Comparison of ENCODE assay signal across 8 cellular contexts in the genomic region with DNA sequence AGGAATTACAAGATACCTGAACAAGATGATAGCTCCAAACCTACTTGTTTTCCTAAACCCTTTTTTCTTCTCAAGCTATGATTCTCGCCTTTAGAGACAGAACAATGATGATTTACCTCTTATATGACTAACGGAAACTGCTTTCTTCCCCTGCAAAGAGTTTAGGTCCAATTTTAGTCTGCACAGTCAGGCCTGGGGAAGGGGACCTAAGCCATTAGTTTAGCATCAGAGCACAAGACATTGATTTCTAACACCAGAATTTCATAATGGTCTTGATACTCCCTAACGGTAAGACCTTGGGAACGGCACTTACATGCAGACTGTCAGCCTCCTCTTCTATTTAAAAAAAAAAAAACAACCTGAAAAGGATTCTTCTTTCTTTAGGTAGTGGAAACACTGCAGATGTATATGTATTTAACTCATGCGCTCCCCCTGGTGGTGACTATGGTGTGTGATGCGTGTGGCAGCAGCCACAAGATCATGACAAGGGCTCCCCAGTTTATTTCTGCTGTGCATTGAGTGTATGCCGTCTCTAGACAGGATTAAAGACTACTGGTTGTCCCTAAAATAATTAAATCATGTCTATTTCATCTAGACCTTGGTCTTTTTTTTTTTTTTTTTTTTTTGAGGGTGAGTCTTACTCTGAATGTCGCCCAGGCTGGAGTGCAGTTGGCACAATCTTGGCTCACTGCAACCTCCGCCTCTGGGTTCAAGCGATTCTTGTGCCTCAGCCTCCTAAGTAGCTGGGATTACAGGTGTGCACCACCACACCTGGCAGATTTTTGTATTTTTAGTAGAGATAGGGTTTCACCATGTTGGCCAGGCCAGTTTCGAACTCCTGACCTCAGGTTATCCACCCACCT. TPM values are rescaled to one million over a fixed set of nuclear protein-coding genes. Genes with fewer than 3 reads are reported as not detected.
DNase-seq lines count a peak whose midpoint lies in the region; ATAC-seq and TF ChIP-seq lines count a peak whose summit lies in the region.

No MANE protein-coding gene starts in this region.

- no peaks in the 10 kb centered on the region for H3K9me3 Mint-ChIP-seq in nephron progenitor cell

- TF ChIP-seq POLR2A in Peyer's patch (IDR thresholded peaks at IDR 0.05): no peak

- H3K27me3 ChIP-seq in Peyer's patch: no peaks in the 10 kb centered on the region

- H3K9me3 ChIP-seq in Peyer's patch: no peaks in the 10 kb centered on the region

- H3K4me1 ChIP-seq in Peyer's patch: no peaks in the 10 kb centered on the region

- H3K4me1 Mint-ChIP-seq in nephron progenitor cell: peaks cover 17% of the 10 kb centered on the region

- peaks cover 0 to 32% (median 0%) of the 10 kb centered on the region in 3 donors for H3K36me3 ChIP-seq in Peyer's patch

- no peak overlapping the region for H3K27ac Mint-ChIP-seq in nephron progenitor cell

- TF ChIP-seq CTCF in Peyer's patch (IDR thresholded peaks at IDR 0.05): peak; percentile 76 to 89 (median 82)
- peak; percentile 79 for TF ChIP-seq CTCF in fibroblast of mammary gland (conservative IDR thresholded peaks at IDR 0.05; ENCODE audit: control insufficient read depth, insufficient read depth, low read depth, low read length)
- TF ChIP-seq CTCF in nephron progenitor cell (IDR thresholded peaks at IDR 0.05): peak; percentile 86

- no peak overlapping the region for H3K4me3 Mint-ChIP-seq in nephron progenitor cell

- DNase-seq in DMS 273 treated with DMSO at 0.1 percent for 48 hours (lab: John Stamatoyannopoulos, UW) (peak; percentile 24), Kasumi-1 (lab: John Stamatoyannopoulos, UW) (peak; percentile 82 to 91), Peyer's patch (peak; percentile 82 to 97 (median 96)), fibroblast of mammary gland (ENCODE audit: low read depth) (peak; percentile 69), nephron progenitor cell (peak; percentile 92)
- DNase-seq in activated T-cell treated with anti-CD3 and anti-CD28 coated beads, Interleukin-2, amount 50 U/mL, for 1 hour: peak; percentile 81
- peak; percentile 80 for DNase-seq in stimulated activated naive CD4-positive, alpha-beta T cell treated with Interleukin-2 at 50 U/mL for 16 hours (lab: John Stamatoyannopoulos, UW)

- no peak overlapping the region for H3K4me3 ChIP-seq in Peyer's patch
- no peak overlapping the region for H3K4me3 ChIP-seq in fibroblast of mammary gland (ENCODE audit: control insufficient read depth, low read depth, low read length)

- H3K36me3 Mint-ChIP-seq in nephron progenitor cell (ENCODE audit: low read depth): peaks cover 27% of the 10 kb centered on the region

- no peak overlapping the region for H3K27ac ChIP-seq in Peyer's patch

- H3K27me3 Mint-ChIP-seq in nephron progenitor cell (ENCODE audit: low read depth, poor library complexity): no peaks in the 10 kb centered on the region

- no peak for ATAC-seq in GM18858 (IDR thresholded peaks at IDR 0.05; ENCODE audit: unreplicated experiment)

RNA-seq across cellular contexts. Expression of a gene that starts 37.3 kb away (rescaled TPM):
- 10 to 100 TPM in 3 of 4 donors, 1 to 10 TPM in 1; 9.9 to 30.8 (median 25.4) TPM for total RNA-seq in Peyer's patch

RNA-seq across cellular contexts. Expression of a gene that starts 50.2 kb away (rescaled TPM):
- 10 to 100 TPM; 30.5 to 53.3 (median 40.7) TPM for total RNA-seq in Peyer's patch

RNA-seq across cellular contexts. Expression of a gene that starts 57.2 kb away (rescaled TPM):
- 10 to 100 TPM in 1 of 4 donors, 1 to 10 TPM in 3; 9.0 to 37.1 (median 9.5) TPM for total RNA-seq in Peyer's patch

Comparison
In these comparisons a context has a peak if more than half of its experiments do, and no peak if none do; other contexts are left out.
1. DNase-seq: peak in every context shown above with its lines; median percentile 96 in Peyer's patch; 92 in nephron progenitor cell; 86 in Kasumi-1; 81 in activated T-cell treated with anti-CD3 and anti-CD28 coated beads, Interleukin-2, amount 50 U/mL, for 1 hour; 80 in stimulated activated naive CD4-positive, alpha-beta T cell treated with Interleukin-2 at 50 U/mL for 16 hours; 69 in fibroblast of mammary gland; 24 in DMS 273 treated with DMSO at 0.1 percent for 48 hours.